Comparison of ENCODE assay signal across 8 cellular contexts in genomic region chr9:21994526-21994995, GRCh38. TPM values are rescaled to one million over a fixed set of nuclear protein-coding genes. Genes with fewer than 3 reads are reported as not detected.
DNase-seq lines count a peak whose midpoint lies in the region; ATAC-seq and TF ChIP-seq lines count a peak whose summit lies in the region.

TSS of gene CDKN2B-AS1 (plus strand) at chr9:21994791.

- H3K36me3 ChIP-seq in heart left ventricle (no peaks in the 10 kb centered on the region), trophoblast cell (ENCODE audit: control insufficient read depth in 1 of 2, insufficient read depth in 2 of 2, low read length in 2 of 2) (no peaks in the 10 kb centered on the region)

- H3K79me1 ChIP-seq in trophoblast cell (ENCODE audit: low read length): peaks cover 5% of the 10 kb centered on the region

- H3K79me2 ChIP-seq in trophoblast cell (ENCODE audit: control insufficient read depth, insufficient read depth, low read length, poor library complexity): peaks cover 6% of the 10 kb centered on the region

- H3K14ac ChIP-seq in trophoblast cell (ENCODE audit: low read length): peak within 1 kb of the TSS; percentile 51

- peak within 1 kb of the TSS; percentile 25 for H2BK12ac ChIP-seq in trophoblast cell (ENCODE audit: low read length)

- no peak within 1 kb of the TSS for H3K23ac ChIP-seq in trophoblast cell (ENCODE audit: low read length)

- H3K27me3 ChIP-seq in heart left ventricle: peaks cover 12 to 43% (median 33%) of the 10 kb centered on the region in 9 donors
- H3K27me3 ChIP-seq in trophoblast cell (ENCODE audit: insufficient read depth, low read length): peaks cover 20% of the 10 kb centered on the region

- TF ChIP-seq POLR2A in heart left ventricle (IDR thresholded peaks at IDR 0.05): no peak

- H3K4me3 ChIP-seq in heart left ventricle (peak within 1 kb of the TSS; percentile 61 to 95 (median 83)), trophoblast cell (ENCODE audit: low read depth, low read length) (peak within 1 kb of the TSS; percentile 75)

- H3K27ac ChIP-seq in heart left ventricle: peak within 1 kb of the TSS in 11 of 12 donors; percentile 57 to 98 (median 74)
- H3K27ac ChIP-seq in trophoblast cell (ENCODE audit: low read depth, low read length): no peak within 1 kb of the TSS

- no peak within 1 kb of the TSS for H4K12ac ChIP-seq in trophoblast cell (ENCODE audit: low read depth, low read length)

- TF ChIP-seq CTCF in heart left ventricle (IDR thresholded peaks at IDR 0.05): peak in 1 of 12 donors; percentile 17

- WGBS in heart left ventricle, 4 donors: 0 to 1% (median 0%) methylated on average over 15 to 44 of the region's 44 CpGs
- WGBS in trophoblast cell (ENCODE audit: extremely low coverage, insufficient coverage, insufficient read length): no CpG with 5 or more reads among the region's 44 CpGs

- H3K4me1 ChIP-seq in heart left ventricle: peaks cover 0 to 27% (median 5%) of the 10 kb centered on the region in 12 donors
- H3K4me1 ChIP-seq in trophoblast cell (ENCODE audit: control insufficient read depth in 1 of 2, insufficient read depth in 2 of 2, low read length in 2 of 2): peaks cover 10 to 11% of the 10 kb centered on the region in 2 experiments

- no peak within 1 kb of the TSS for H2AK5ac ChIP-seq in trophoblast cell (ENCODE audit: low read length)

- DNase-seq in DMS 273 (lab: John Stamatoyannopoulos, UW; ENCODE audit: unreplicated experiment): peak; percentile 96
- DNase-seq in NCI-H748 (lab: John Stamatoyannopoulos, UW; ENCODE audit: unreplicated experiment): peak; percentile 96
- DNase-seq in activated naive CD4-positive, alpha-beta T cell treated with anti-CD3 and anti-CD28 coated beads, Interleukin-2, amount 10 ng/mL, durations not matched to agents 7 days and 5 days: peak; percentile 73
- peak in 4 of 5 donors; percentile 37 to 71 (median 49) for DNase-seq in heart left ventricle
- DNase-seq in trophoblast cell: peak; percentile 44 to 63
- DNase-seq in middle frontal gyrus (ENCODE audit: extremely low spot score, low spot score): no peak

- peak within 1 kb of the TSS; percentile 76 for H2BK120ac ChIP-seq in trophoblast cell (ENCODE audit: insufficient read depth, low read length, poor library complexity)

- peak within 1 kb of the TSS; percentile 98 for H3K4me3 Mint-ChIP-seq in activated naive CD4-positive, alpha-beta T cell treated with anti-CD3 and anti-CD28 coated beads, Interleukin-2, amount 10 ng/mL, durations not matched to agents 7 days and 5 days

- CTCF ChIA-PET in activated naive CD4-positive, alpha-beta T cell treated with anti-CD3 and anti-CD28 coated beads, Interleukin-2, amount 10 ng/mL, durations not matched to agents 7 days and 5 days (lab: Charles Lee): interaction anchor here (0.9 to 2.1 kb wide), 7 partner anchors 13 to 183 kb away, joined by 3 to 7 read pairs (median 4); partner anchors contain the start of gene CDKN2B

- H2BK5ac ChIP-seq in trophoblast cell (ENCODE audit: low read depth, low read length, poor library complexity): peak within 1 kb of the TSS; percentile 33

- peaks cover 47% of the 10 kb centered on the region for H3K4me1 Mint-ChIP-seq in activated naive CD4-positive, alpha-beta T cell treated with anti-CD3 and anti-CD28 coated beads, Interleukin-2, amount 10 ng/mL, durations not matched to agents 7 days and 5 days

- ATAC-seq in GM19455 (IDR thresholded peaks at IDR 0.05; ENCODE audit: unreplicated experiment) (peak; percentile 43), HG03457 (IDR thresholded peaks at IDR 0.05; ENCODE audit: unreplicated experiment) (peak; percentile 36), heart left ventricle (peak in 3 of 4 donors; percentile 66 to 73 (median 69))

- H3K9ac ChIP-seq in trophoblast cell (ENCODE audit: low read length): peak within 1 kb of the TSS; percentile 50

- intact Hi-C loops in heart left ventricle (cut with DNase I): loop anchor here in 2 of 10 donors (10.0 kb wide), 3 partner anchors 60 to 180 kb away; no protein-coding TSS in a partner anchor

- H3K9me3 Mint-ChIP-seq in activated naive CD4-positive, alpha-beta T cell treated with anti-CD3 and anti-CD28 coated beads, Interleukin-2, amount 10 ng/mL, durations not matched to agents 7 days and 5 days: peaks cover 3% of the 10 kb centered on the region

- H4K8ac ChIP-seq in trophoblast cell (ENCODE audit: low read depth, low read length): peak within 1 kb of the TSS; percentile 66

- H3K27ac Mint-ChIP-seq in activated naive CD4-positive, alpha-beta T cell treated with anti-CD3 and anti-CD28 coated beads, Interleukin-2, amount 10 ng/mL, durations not matched to agents 7 days and 5 days: peak within 1 kb of the TSS; percentile 100

- peak within 1 kb of the TSS; percentile 50 for H3K18ac ChIP-seq in trophoblast cell (ENCODE audit: low read length)

- peaks cover 60% of the 10 kb centered on the region for H3K27me3 Mint-ChIP-seq in activated naive CD4-positive, alpha-beta T cell treated with anti-CD3 and anti-CD28 coated beads, Interleukin-2, amount 10 ng/mL, durations not matched to agents 7 days and 5 days

- peak within 1 kb of the TSS; percentile 47 for H4K91ac ChIP-seq in trophoblast cell (ENCODE audit: low read depth, low read length)

- peaks cover 51% of the 10 kb centered on the region for H3K36me3 Mint-ChIP-seq in activated naive CD4-positive, alpha-beta T cell treated with anti-CD3 and anti-CD28 coated beads, Interleukin-2, amount 10 ng/mL, durations not matched to agents 7 days and 5 days

- H3K4ac ChIP-seq in trophoblast cell (ENCODE audit: low read depth, low read length): no peak within 1 kb of the TSS

- peak within 1 kb of the TSS; percentile 84 for H3K4me2 ChIP-seq in trophoblast cell (ENCODE audit: low read length)

- H3K9me3 ChIP-seq in heart left ventricle: no peaks in the 10 kb centered on the region
- peaks cover 6% of the 10 kb centered on the region for H3K9me3 ChIP-seq in trophoblast cell (ENCODE audit: insufficient read depth, low read depth, low read length)

- peak within 1 kb of the TSS; percentile 67 for H2AFZ ChIP-seq in trophoblast cell (ENCODE audit: insufficient read depth, low read length, poor library complexity)

RNA-seq across cellular contexts. Expression of gene CDKN2B-AS1, which starts in this region (rescaled TPM):
- total RNA-seq in heart left ventricle: under 1 TPM in 5 of 9 donors, not detected in 4; 0.38 to 0.80 (median 0.54) TPM
- not detected for polyA plus RNA-seq in heart left ventricle
- polyA plus RNA-seq in trophoblast cell (2013): 0.47 and 0.58 TPM in 2 replicates

Comparison
In these comparisons a context has a peak if more than half of its experiments do, and no peak if none do; other contexts are left out.
1. Peak in DNase-seq, ATAC-seq, H3K4me3 ChIP-seq and H3K27ac ChIP-seq in heart left ventricle; RNA of the gene not detected or under 1 TPM.